2 cellular contexts compared by ENCODE assay signal in the genomic region with DNA sequence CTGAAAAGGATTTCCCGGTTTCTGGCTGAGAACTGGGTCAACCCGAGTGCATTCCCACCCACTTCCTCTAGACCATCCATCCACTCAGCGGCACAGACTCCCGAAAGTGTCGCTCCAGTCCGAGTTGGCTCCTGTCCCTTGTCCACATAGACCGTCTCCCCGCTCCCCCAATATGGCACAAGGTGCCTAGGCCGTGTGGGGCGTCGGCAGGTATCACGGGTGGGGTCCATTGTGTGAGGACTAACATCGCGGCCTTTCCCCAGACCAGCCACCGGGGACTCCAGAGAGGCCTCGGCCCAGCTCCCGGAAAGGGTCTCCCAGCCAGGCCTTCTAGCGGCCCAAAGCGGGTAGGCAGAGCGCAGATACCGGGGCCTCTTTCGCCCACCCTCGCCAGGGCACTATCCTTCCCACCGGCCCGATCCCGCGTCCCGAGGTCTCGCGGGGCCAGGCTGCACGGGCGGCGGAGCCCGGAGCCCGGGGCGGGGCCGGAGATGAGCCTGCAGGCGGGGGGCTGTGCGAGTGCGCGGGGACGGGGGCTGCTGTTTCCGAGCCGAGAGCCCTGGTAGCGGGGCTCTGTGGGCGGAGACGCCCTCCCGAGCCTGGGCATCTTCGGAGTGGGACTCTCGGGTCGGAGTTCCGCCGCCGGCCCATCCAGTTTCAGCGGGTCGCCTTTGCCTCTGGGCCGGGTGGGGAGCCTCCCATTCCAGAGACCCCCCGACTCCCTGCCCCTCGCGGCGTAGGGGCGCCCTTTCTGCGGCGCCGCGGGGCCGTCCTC.
TF ChIP-seq lines count a peak whose summit lies in the region.

No MANE protein-coding gene starts in this region.

TF ChIP-seq in HEK293, 187 proteins besides CTCF, POLR2A, EP300 and RAD21 (continues in another document):
- TF ChIP-seq ZBTB26 (tag by site-specific recombination; optimal IDR thresholded peaks at IDR 0.05) (peak; percentile 56), ZBTB17 (tag by site-specific recombination; IDR thresholded peaks at IDR 0.05) (peak; percentile 81), GLIS2 (tag by site-specific recombination; IDR thresholded peaks at IDR 0.05) (0 out of 2 replicates have a peak, but pooled peaks have one; percentile 31), SP3 (tag by site-specific recombination; IDR thresholded peaks at IDR 0.05) (0 out of 2 replicates have a peak, but pooled peaks have one; percentile 14), ZBTB8A (tag by site-specific recombination; IDR thresholded peaks at IDR 0.05) (peak; percentile 75), PRDM10 (tag by site-specific recombination; IDR thresholded peaks at IDR 0.05) (peak; percentile 48; the same call in 1 of the 2 replicates), ZNF645 (tag by site-specific recombination; IDR thresholded peaks at IDR 0.05) (no peak), FEZF1 (tag by site-specific recombination; IDR thresholded peaks at IDR 0.05) (no peak), ZNF76 (tag by site-specific recombination; IDR thresholded peaks at IDR 0.05; ENCODE audit: borderline replicate concordance, low read depth) (no peak), ZNF354C (tag by site-specific recombination; IDR thresholded peaks at IDR 0.05; ENCODE audit: borderline replicate concordance, low read depth) (no peak), ZBTB1 (tag by site-specific recombination; IDR thresholded peaks at IDR 0.05) (no peak), ZFHX2 (tag by site-specific recombination; conservative IDR thresholded peaks at IDR 0.05) (peak; percentile 54), GLI2 (tag by site-specific recombination; IDR thresholded peaks at IDR 0.05; ENCODE audit: borderline replicate concordance, low read depth) (no peak), ZXDB (tag by site-specific recombination; IDR thresholded peaks at IDR 0.05) (0 out of 2 replicates have a peak, but pooled peaks have one; percentile 30), ZNF311 (tag by site-specific recombination; IDR thresholded peaks at IDR 0.05; ENCODE audit: borderline replicate concordance) (no peak)
- TF ChIP-seq, protein P1, sequence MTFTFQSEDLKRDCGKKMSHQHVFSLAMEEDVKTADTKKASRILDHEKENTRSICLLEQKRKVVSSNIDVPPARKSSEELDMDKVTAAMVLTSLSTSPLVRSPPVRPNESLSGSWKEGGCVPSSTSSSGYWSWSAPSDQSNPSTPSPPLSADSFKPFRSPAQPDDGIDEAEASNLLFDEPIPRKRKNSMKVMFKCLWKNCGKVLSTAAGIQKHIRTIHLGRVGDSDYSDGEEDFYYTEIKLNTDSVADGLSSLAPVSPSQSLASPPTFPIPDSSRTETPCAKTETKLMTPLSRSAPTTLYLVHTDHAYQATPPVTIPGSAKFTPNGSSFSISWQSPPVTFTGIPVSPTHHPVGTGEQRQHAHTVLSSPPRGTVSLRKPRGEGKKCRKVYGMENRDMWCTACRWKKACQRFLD (tag by site-specific recombination; IDR thresholded peaks at IDR 0.05) = no peak

TF ChIP-seq in HepG2, 621 proteins besides CTCF, POLR2A, EP300 and RAD21 (continues in another document):
- TF ChIP-seq ZSCAN12 (CRISPR knock-in tag; IDR thresholded peaks at IDR 0.05) = no peak
- no peak for TF ChIP-seq SPEN (CRISPR knock-in tag; IDR thresholded peaks at IDR 0.05; ENCODE audit: low read depth)
- TF ChIP-seq TSC22D2 (CRISPR knock-in tag; IDR thresholded peaks at IDR 0.05; ENCODE audit: borderline replicate concordance) = no peak
- no peak for TF ChIP-seq ATF7-NPFF (CRISPR knock-in tag; IDR thresholded peaks at IDR 0.05; ENCODE audit: low read depth)
- TF ChIP-seq TBX2 (CRISPR knock-in tag; IDR thresholded peaks at IDR 0.05; ENCODE audit: borderline replicate concordance) = no peak
- TF ChIP-seq CC2D1A (CRISPR knock-in tag; IDR thresholded peaks at IDR 0.05) = no peak
- TF ChIP-seq, protein P2, sequence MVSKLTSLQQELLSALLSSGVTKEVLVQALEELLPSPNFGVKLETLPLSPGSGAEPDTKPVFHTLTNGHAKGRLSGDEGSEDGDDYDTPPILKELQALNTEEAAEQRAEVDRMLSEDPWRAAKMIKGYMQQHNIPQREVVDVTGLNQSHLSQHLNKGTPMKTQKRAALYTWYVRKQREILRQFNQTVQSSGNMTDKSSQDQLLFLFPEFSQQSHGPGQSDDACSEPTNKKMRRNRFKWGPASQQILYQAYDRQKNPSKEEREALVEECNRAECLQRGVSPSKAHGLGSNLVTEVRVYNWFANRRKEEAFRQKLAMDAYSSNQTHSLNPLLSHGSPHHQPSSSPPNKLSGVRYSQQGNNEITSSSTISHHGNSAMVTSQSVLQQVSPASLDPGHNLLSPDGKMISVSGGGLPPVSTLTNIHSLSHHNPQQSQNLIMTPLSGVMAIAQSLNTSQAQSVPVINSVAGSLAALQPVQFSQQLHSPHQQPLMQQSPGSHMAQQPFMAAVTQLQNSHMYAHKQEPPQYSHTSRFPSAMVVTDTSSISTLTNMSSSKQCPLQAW (CRISPR knock-in tag; IDR thresholded peaks at IDR 0.05) = no peak
- no peak for TF ChIP-seq THYN1 (CRISPR knock-in tag; IDR thresholded peaks at IDR 0.05; ENCODE audit: borderline replicate concordance, low read depth)
- no peak for TF ChIP-seq ZNF253 (CRISPR knock-in tag; IDR thresholded peaks at IDR 0.05; ENCODE audit: borderline replicate concordance)
- no peak for TF ChIP-seq ZNF513 (CRISPR knock-in tag; conservative IDR thresholded peaks at IDR 0.05)
- no peak for TF ChIP-seq RNF2 (conservative IDR thresholded peaks at IDR 0.05; ENCODE audit: low read depth)
- no peak for TF ChIP-seq ZNF232 (CRISPR knock-in tag; IDR thresholded peaks at IDR 0.05; ENCODE audit: borderline replicate concordance)
- no peak for TF ChIP-seq THRA (CRISPR knock-in tag; IDR thresholded peaks at IDR 0.05; ENCODE audit: borderline replicate concordance)
- TF ChIP-seq FIP1L1 (IDR thresholded peaks at IDR 0.05; ENCODE audit: borderline replicate concordance, insufficient read depth, low read depth, low read length) = no peak
- TF ChIP-seq, protein P3, sequence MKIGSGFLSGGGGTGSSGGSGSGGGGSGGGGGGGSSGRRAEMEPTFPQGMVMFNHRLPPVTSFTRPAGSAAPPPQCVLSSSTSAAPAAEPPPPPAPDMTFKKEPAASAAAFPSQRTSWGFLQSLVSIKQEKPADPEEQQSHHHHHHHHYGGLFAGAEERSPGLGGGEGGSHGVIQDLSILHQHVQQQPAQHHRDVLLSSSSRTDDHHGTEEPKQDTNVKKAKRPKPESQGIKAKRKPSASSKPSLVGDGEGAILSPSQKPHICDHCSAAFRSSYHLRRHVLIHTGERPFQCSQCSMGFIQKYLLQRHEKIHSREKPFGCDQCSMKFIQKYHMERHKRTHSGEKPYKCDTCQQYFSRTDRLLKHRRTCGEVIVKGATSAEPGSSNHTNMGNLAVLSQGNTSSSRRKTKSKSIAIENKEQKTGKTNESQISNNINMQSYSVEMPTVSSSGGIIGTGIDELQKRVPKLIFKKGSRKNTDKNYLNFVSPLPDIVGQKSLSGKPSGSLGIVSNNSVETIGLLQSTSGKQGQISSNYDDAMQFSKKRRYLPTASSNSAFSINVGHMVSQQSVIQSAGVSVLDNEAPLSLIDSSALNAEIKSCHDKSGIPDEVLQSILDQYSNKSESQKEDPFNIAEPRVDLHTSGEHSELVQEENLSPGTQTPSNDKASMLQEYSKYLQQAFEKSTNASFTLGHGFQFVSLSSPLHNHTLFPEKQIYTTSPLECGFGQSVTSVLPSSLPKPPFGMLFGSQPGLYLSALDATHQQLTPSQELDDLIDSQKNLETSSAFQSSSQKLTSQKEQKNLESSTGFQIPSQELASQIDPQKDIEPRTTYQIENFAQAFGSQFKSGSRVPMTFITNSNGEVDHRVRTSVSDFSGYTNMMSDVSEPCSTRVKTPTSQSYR (CRISPR knock-in tag; IDR thresholded peaks at IDR 0.05; ENCODE audit: borderline replicate concordance) = no peak
- no peak for TF ChIP-seq ZNF766 (CRISPR knock-in tag; IDR thresholded peaks at IDR 0.05; ENCODE audit: borderline replicate concordance)
- no peak for TF ChIP-seq CBX2 (IDR thresholded peaks at IDR 0.05; ENCODE audit: low read depth, low read length)
- no peak for TF ChIP-seq CBX2 (CRISPR knock-in tag; IDR thresholded peaks at IDR 0.05; ENCODE audit: low read depth)
- TF ChIP-seq ZFY (CRISPR knock-in tag; IDR thresholded peaks at IDR 0.05) = peak; percentile 30; the same call in 1 of the 2 replicates
- no peak for TF ChIP-seq TGIF2 (CRISPR knock-in tag; IDR thresholded peaks at IDR 0.05)
- peak; percentile 58; the same call in 1 of the 2 replicates for TF ChIP-seq ZBTB33 (CRISPR knock-in tag; IDR thresholded peaks at IDR 0.05)
- TF ChIP-seq SCMH1 (CRISPR knock-in tag; IDR thresholded peaks at IDR 0.05; ENCODE audit: borderline replicate concordance) = no peak
- no peak for TF ChIP-seq EEA1 (CRISPR knock-in tag; IDR thresholded peaks at IDR 0.05; ENCODE audit: borderline replicate concordance)
- TF ChIP-seq XRCC5 (optimal IDR thresholded peaks at IDR 0.05; ENCODE audit: low read length) = peak; percentile 46
- no peak for TF ChIP-seq PLRG1 (conservative IDR thresholded peaks at IDR 0.05)
- TF ChIP-seq MXD4 (CRISPR knock-in tag; IDR thresholded peaks at IDR 0.05) = no peak
- peak in 1 of 2 experiments; percentile 18; a peak in 1 of 4 replicates for TF ChIP-seq HMGXB4 (CRISPR knock-in tag; IDR thresholded peaks at IDR 0.05; ENCODE audit: borderline replicate concordance in 1 of 2, low read depth in 1 of 2)
- TF ChIP-seq HNRNPK (IDR thresholded peaks at IDR 0.05; ENCODE audit: low read depth, low read length, poor library complexity, severe bottlenecking) = peak; percentile 27
- TF ChIP-seq NFKB2 (CRISPR knock-in tag; IDR thresholded peaks at IDR 0.05; ENCODE audit: borderline replicate concordance) = peak; percentile 8; the same call in 1 of the 2 replicates
- no peak for TF ChIP-seq ZNF615 (CRISPR knock-in tag; IDR thresholded peaks at IDR 0.05; ENCODE audit: borderline replicate concordance)
- TF ChIP-seq, protein P4, sequence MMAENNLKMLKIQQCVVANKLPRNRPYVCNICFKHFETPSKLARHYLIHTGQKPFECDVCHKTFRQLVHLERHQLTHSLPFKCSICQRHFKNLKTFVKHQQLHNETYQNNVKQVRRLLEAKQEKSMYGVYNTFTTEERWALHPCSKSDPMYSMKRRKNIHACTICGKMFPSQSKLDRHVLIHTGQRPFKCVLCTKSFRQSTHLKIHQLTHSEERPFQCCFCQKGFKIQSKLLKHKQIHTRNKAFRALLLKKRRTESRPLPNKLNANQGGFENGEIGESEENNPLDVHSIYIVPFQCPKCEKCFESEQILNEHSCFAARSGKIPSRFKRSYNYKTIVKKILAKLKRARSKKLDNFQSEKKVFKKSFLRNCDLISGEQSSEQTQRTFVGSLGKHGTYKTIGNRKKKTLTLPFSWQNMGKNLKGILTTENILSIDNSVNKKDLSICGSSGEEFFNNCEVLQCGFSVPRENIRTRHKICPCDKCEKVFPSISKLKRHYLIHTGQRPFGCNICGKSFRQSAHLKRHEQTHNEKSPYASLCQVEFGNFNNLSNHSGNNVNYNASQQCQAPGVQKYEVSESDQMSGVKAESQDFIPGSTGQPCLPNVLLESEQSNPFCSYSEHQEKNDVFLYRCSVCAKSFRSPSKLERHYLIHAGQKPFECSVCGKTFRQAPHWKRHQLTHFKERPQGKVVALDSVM (CRISPR knock-in tag; IDR thresholded peaks at IDR 0.05) = no peak
- TF ChIP-seq HOXA7 (CRISPR knock-in tag; IDR thresholded peaks at IDR 0.05) = no peak
- TF ChIP-seq NFKBIZ (CRISPR knock-in tag; IDR thresholded peaks at IDR 0.05) = no peak
- TF ChIP-seq ZNF83 (CRISPR knock-in tag; IDR thresholded peaks at IDR 0.05; ENCODE audit: borderline replicate concordance) = no peak
- peak; percentile 71 for TF ChIP-seq ZFX (CRISPR knock-in tag; IDR thresholded peaks at IDR 0.05; ENCODE audit: low read depth)
- TF ChIP-seq ZNF724P (CRISPR knock-in tag; IDR thresholded peaks at IDR 0.05; ENCODE audit: borderline replicate concordance) = no peak
- TF ChIP-seq RXRA (CRISPR knock-in tag; IDR thresholded peaks at IDR 0.05) = no peak
- TF ChIP-seq STAG1 (CRISPR knock-in tag; IDR thresholded peaks at IDR 0.05) = peak; percentile 18; the same call in 1 of the 2 replicates
